1 cellular context compared by ENCODE assay signal in the genomic region with DNA sequence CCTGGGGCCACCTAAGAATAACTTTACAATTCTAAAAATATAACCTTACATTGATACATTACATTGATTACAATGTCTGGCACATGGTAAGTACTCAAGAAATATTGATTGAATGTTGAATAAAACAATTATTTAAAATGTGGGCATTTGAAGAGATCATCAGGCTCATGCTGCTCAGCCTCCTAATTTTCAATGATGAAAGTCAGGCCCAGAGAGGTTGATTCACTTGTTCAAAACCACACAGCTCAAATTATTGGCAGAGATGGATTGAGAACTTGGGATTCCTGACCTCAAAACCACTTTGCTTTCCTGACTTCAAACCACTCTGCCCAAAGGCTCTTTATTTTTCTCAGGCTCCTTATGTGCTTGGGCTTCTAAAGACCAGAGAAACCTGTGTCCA.
TF ChIP-seq lines count a peak whose summit lies in the region.

No MANE protein-coding gene starts in this region.

TF ChIP-seq in HepG2, 621 proteins besides CTCF, POLR2A, EP300 and RAD21:
- TF ChIP-seq ZNF768 (CRISPR knock-in tag; IDR thresholded peaks at IDR 0.05) (peak; percentile 74; the same call in 1 of the 2 replicates), PHF5A (CRISPR knock-in tag; IDR thresholded peaks at IDR 0.05; ENCODE audit: low read depth, unreplicated experiment) (no peak), ADNP (CRISPR knock-in tag; IDR thresholded peaks at IDR 0.05) (no peak), EEA1 (CRISPR knock-in tag; IDR thresholded peaks at IDR 0.05; ENCODE audit: borderline replicate concordance) (no peak)
- TF ChIP-seq, protein P1, sequence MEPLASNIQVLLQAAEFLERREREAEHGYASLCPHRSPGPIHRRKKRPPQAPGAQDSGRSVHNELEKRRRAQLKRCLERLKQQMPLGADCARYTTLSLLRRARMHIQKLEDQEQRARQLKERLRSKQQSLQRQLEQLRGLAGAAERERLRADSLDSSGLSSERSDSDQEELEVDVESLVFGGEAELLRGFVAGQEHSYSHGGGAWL (CRISPR knock-in tag; IDR thresholded peaks at IDR 0.05), result no peak
TF ChIP-seq in HepG2: peak in this region for 1.
